ENCODE assay signal across 2 cellular contexts in genomic region chr11:117993988-117994741, GRCh38.
TF ChIP-seq lines count a peak whose summit lies in the region.

No MANE protein-coding gene starts in this region.

TF ChIP-seq in HepG2, 621 proteins besides CTCF, POLR2A, EP300 and RAD21:
- TF ChIP-seq ZNF432 (CRISPR knock-in tag; IDR thresholded peaks at IDR 0.05; ENCODE audit: borderline replicate concordance) (no peak), ZNF546 (CRISPR knock-in tag; conservative IDR thresholded peaks at IDR 0.05) (no peak), ZNF512 (CRISPR knock-in tag; IDR thresholded peaks at IDR 0.05) (no peak), ZNF781 (CRISPR knock-in tag; IDR thresholded peaks at IDR 0.05; ENCODE audit: borderline replicate concordance, not compliant biosample characterization) (no peak), GPBP1L1 (CRISPR knock-in tag; IDR thresholded peaks at IDR 0.05) (no peak), BRF2 (CRISPR knock-in tag; IDR thresholded peaks at IDR 0.05) (no peak), ZFP91 (CRISPR knock-in tag; IDR thresholded peaks at IDR 0.05; ENCODE audit: borderline replicate concordance) (no peak), ZNF234 (CRISPR knock-in tag; conservative IDR thresholded peaks at IDR 0.05) (no peak), ZBTB1 (CRISPR knock-in tag; IDR thresholded peaks at IDR 0.05; ENCODE audit: borderline replicate concordance) (no peak), ZNF558 (CRISPR knock-in tag; IDR thresholded peaks at IDR 0.05; ENCODE audit: borderline replicate concordance) (no peak), FOXA1 (IDR thresholded peaks at IDR 0.05) (no peak), FOXA1 (CRISPR knock-in tag; IDR thresholded peaks at IDR 0.05) (no peak), NFATC3 (CRISPR knock-in tag; IDR thresholded peaks at IDR 0.05) (no peak)
TF ChIP-seq in HepG2: peak in this region for 0.

TF ChIP-seq in WTC11, 78 proteins besides CTCF, POLR2A, EP300 and RAD21:
- no peak for TF ChIP-seq JUN (CRISPR knock-in tag; IDR thresholded peaks at IDR 0.05)
- TF ChIP-seq ETV6 (CRISPR knock-in tag; IDR thresholded peaks at IDR 0.05): no peak
- no peak for TF ChIP-seq CREB1 (CRISPR knock-in tag; IDR thresholded peaks at IDR 0.05)
- TF ChIP-seq JAZF1 (CRISPR knock-in tag; IDR thresholded peaks at IDR 0.05): no peak
- TF ChIP-seq TEAD1 (CRISPR knock-in tag; IDR thresholded peaks at IDR 0.05): no peak
- TF ChIP-seq ZNF138 (CRISPR knock-in tag; conservative IDR thresholded peaks at IDR 0.05): no peak
- no peak for TF ChIP-seq USF1 (CRISPR knock-in tag; IDR thresholded peaks at IDR 0.05)
- no peak for TF ChIP-seq ZNF232 (CRISPR knock-in tag; IDR thresholded peaks at IDR 0.05)
- TF ChIP-seq NFYB (CRISPR knock-in tag; conservative IDR thresholded peaks at IDR 0.05; ENCODE audit: low read depth): no peak
- TF ChIP-seq ZNF423 (CRISPR knock-in tag; IDR thresholded peaks at IDR 0.05): no peak
- TF ChIP-seq CREM (CRISPR knock-in tag; IDR thresholded peaks at IDR 0.05): no peak
- no peak for TF ChIP-seq ERG (CRISPR knock-in tag; IDR thresholded peaks at IDR 0.05)
- no peak for TF ChIP-seq RELA (CRISPR knock-in tag; IDR thresholded peaks at IDR 0.05; ENCODE audit: borderline replicate concordance)
- TF ChIP-seq ATF1 (CRISPR knock-in tag; IDR thresholded peaks at IDR 0.05): no peak
- TF ChIP-seq ZNF263 (CRISPR knock-in tag; IDR thresholded peaks at IDR 0.05; ENCODE audit: low read depth): no peak
- TF ChIP-seq FOXJ3 (CRISPR knock-in tag; IDR thresholded peaks at IDR 0.05; ENCODE audit: borderline replicate concordance): no peak
- TF ChIP-seq ZNF671 (CRISPR knock-in tag; IDR thresholded peaks at IDR 0.05): no peak
- TF ChIP-seq NFATC4 (CRISPR knock-in tag; IDR thresholded peaks at IDR 0.05): no peak
- no peak for TF ChIP-seq ZNF219 (CRISPR knock-in tag; IDR thresholded peaks at IDR 0.05; ENCODE audit: borderline replicate concordance)
- no peak for TF ChIP-seq ESRRA (CRISPR knock-in tag; IDR thresholded peaks at IDR 0.05; ENCODE audit: borderline replicate concordance)
TF ChIP-seq in WTC11: peak in this region for 0.
